Comparison of ENCODE assay signal across 27 cellular contexts in the genomic region with DNA sequence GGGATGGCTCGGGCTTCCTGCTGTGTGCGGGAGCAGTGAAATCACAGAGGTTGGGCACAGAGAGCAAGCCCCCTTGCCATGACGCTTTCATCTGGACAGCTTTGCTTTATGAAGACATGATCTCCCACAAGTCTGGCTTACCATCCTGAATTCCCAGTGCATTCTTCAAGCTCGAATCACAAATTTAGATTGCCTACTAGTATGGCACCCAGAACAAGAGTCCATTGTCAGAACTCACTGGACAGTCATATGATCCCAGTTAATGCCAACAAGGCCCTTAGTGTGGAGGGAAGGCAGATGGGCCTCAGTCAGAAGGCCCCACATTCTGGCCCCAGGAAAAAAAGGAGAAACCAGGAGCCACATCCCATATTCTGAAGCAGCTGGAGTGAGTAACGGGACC.
DNase-seq lines count a peak whose midpoint lies in the region; FAIRE-seq and TF ChIP-seq lines count a peak whose summit lies in the region.
"Had no signal": no experiment of that assay in that cellular context is flagged by ENCODE, and none has a peak within 500 bp of the region (broad histone marks: within the 10 kb centered on the region; RNA-seq: fewer than 3 reads in every experiment).

No MANE protein-coding gene starts in this region.

- H3K9me3 ChIP-seq in WERI-Rb-1 (ENCODE audit: severe bottlenecking) (no peaks in the 10 kb centered on the region), kidney (ENCODE audit: control insufficient read depth in 1 of 2, low read length in 2 of 2) (no peaks in the 10 kb centered on the region), adrenal gland (replicated peaks in 1 of 3) (no peaks in the 10 kb centered on the region)
- H3K9me3 ChIP-seq: esophagus squamous epithelium, stomach, tibial artery had no signal

- H3K4me3 ChIP-seq in WERI-Rb-1 (ENCODE audit: low read depth, low read length) = no peak overlapping the region
- no peak overlapping the region for H3K4me3 ChIP-seq in kidney (ENCODE audit: low read length in 2 of 2)
- H3K4me3 ChIP-seq in adrenal gland = no peak overlapping the region
- H3K4me3 ChIP-seq: esophagus squamous epithelium, SK-N-MC, smooth muscle cell, stomach, tibial artery had no signal

- peak overlapping the region; percentile 52 for H3K27ac ChIP-seq in WERI-Rb-1
- H3K27ac ChIP-seq in kidney (ENCODE audit: low read depth in 2 of 2, low read length in 2 of 2) = no peak overlapping the region
- H3K27ac ChIP-seq in adrenal gland = no peak overlapping the region
- H3K27ac ChIP-seq: C4-2B, esophagus squamous epithelium, SK-N-MC, tibial artery had no signal

- TF ChIP-seq POLR2A in adrenal gland (IDR thresholded peaks at IDR 0.05) = no peak

- no peak for TF ChIP-seq CTCF in WERI-Rb-1 (IDR thresholded peaks at IDR 0.05; ENCODE audit: low read depth, low read length)
- no peak for TF ChIP-seq CTCF in kidney (IDR thresholded peaks at IDR 0.05; ENCODE audit: borderline replicate concordance, extremely low read depth, insufficient read depth)
- TF ChIP-seq CTCF in adrenal gland (IDR thresholded peaks at IDR 0.05) = no peak

- H3K9ac ChIP-seq in kidney (ENCODE audit: low read length in 2 of 2) = no peak overlapping the region

- H3K27me3 ChIP-seq in WERI-Rb-1 (ENCODE audit: insufficient read depth, low read depth, severe bottlenecking) (no peaks in the 10 kb centered on the region), adrenal gland (no peaks in the 10 kb centered on the region)
- H3K27me3 ChIP-seq: esophagus squamous epithelium, stomach, tibial artery had no signal

- peak; percentile 28 for DNase-seq in Caki2 (ENCODE audit: low read depth)
- no peak for DNase-seq in WERI-Rb-1
- peak; percentile 82 for DNase-seq in islet precursor cell
- peak; percentile 52 for DNase-seq in renal cortical epithelial cell (ENCODE audit: low read depth)
- DNase-seq in NCI-H345 (lab: John Stamatoyannopoulos, UW) = no peak
- DNase-seq in kidney = no peak
- no peak for DNase-seq in adrenal gland
- DNase-seq: activated CD8-positive, alpha-beta T cell treated with anti-CD3 and anti-CD28 coated beads, Interleukin-2, amount 10 ng/mL, durations not matched to agents 7 days and 5 days; aorta; DND-41; esophagus squamous epithelium; KG1; left cardiac atrium; MM.1S; naive thymus-derived CD8-positive, alpha-beta T cell; NCI-H1417 treated with DMSO at 0.1 percent for 48 hours; NCI-H2081 treated with DMSO at 0.1 percent for 48 hours; RPMI8226; stimulated activated CD4-positive, alpha-beta T cell treated with anti-CD3 and anti-CD28 coated beads, Interleukin-1b, Interleukin-23, amount 100 ng/mL, for 48 hours; stimulated activated CD8-positive, alpha-beta memory T cell treated with anti-CD3 and anti-CD28 coated beads, Interleukin-4, amount 100 ng/mL, for 48 hours; stomach; T-helper 2 cell; tibial artery had no signal

- intact Hi-C loops in kidney (cut with DNase I) (no loop called here), adrenal gland (cut with DNase I) (no loop called here)

- no peaks in the 10 kb centered on the region for H3K36me3 ChIP-seq in WERI-Rb-1
- H3K36me3 ChIP-seq in kidney (ENCODE audit: control insufficient read depth in 1 of 2, insufficient read depth in 2 of 2, low read length in 2 of 2) = no peaks in the 10 kb centered on the region
- no peaks in the 10 kb centered on the region for H3K36me3 ChIP-seq in adrenal gland (replicated peaks in 1 of 2)
- H3K36me3 ChIP-seq: esophagus squamous epithelium, stomach, tibial artery had no signal

- FAIRE-seq in kidney (lab: Jason Lieb, UNC) = no peak
- FAIRE-seq: HTR-8/SVneo had no signal

- H3K4me1 ChIP-seq in kidney (ENCODE audit: control insufficient read depth in 1 of 2, insufficient read depth in 1 of 2, low read depth in 1 of 2, low read length in 2 of 2) (no peaks in the 10 kb centered on the region), adrenal gland (replicated peaks in 1 of 2) (no peaks in the 10 kb centered on the region)
- H3K4me1 ChIP-seq: tibial artery had no signal

- 60 to 80% (median 74%) methylated on average over 5 of the region's 5 CpGs for WGBS in adrenal gland, 4 donors

- in situ Hi-C loops in Caki2 (cut with HindIII; ENCODE audit: low pct_unique_long_range_greater_than_20kb, low sequenced_read_pairs) = no loop called here

Comparison
In these comparisons a context has a peak if more than half of its experiments do, and no peak if none do; other contexts are left out.
1. DNase-seq: peak in Caki2 (single experiment), islet precursor cell (single experiment) and renal cortical epithelial cell (single experiment); none in WERI-Rb-1 (single experiment), NCI-H345 (single experiment), kidney (single experiment) and adrenal gland (0 of 7).